24 cellular contexts compared by ENCODE assay signal in the genomic region with DNA sequence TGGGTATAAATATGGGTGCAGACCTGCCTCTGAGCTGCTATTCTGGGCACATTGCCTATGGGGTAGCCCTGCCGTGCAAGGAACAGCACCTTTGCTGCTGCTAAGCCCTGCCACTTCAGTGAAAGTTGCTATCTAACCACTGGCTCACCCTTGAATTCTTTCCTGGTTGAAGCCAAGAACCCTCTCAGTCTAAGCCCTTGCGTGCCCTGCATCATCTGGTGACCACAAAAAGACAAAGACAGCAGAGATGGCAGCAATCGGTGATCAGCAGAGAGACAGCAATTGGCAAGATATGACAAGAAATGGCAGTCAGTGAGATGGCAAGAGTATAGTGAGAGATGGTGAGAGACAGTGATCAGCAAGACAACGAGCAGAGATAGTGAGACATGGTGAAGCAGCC.
"Had no signal": no experiment of that assay in that cellular context is flagged by ENCODE, and none has a peak within 500 bp of the region (broad histone marks: within the 10 kb centered on the region; RNA-seq: fewer than 3 reads in every experiment).

No MANE protein-coding gene starts in this region.

- DNase-seq: effector memory CD4-positive, alpha-beta T cell; erythroblast; hypothalamus; immature natural killer cell; mesenchymal stem cell; midbrain; naive thymus-derived CD4-positive, alpha-beta T cell; occipital lobe; ovary; retina; stimulated activated CD4-positive, alpha-beta T cell treated with anti-CD3 and anti-CD28 coated beads, Interleukin-12 subunit alpha, Interleukin-12 subunit beta, amount 100 ng/mL, for 4 hours; stimulated activated CD4-positive, alpha-beta T cell treated with anti-CD3 and anti-CD28 coated beads, Interleukin-1b, Interleukin-23, amount 100 ng/mL, for 48 hours; stimulated activated CD4-positive, alpha-beta T cell treated with anti-CD3 and anti-CD28 coated beads, Interleukin-4, amount 100 ng/mL, for 1 hour; stimulated activated naive CD4-positive, alpha-beta T cell treated with Interleukin-2 at 50 U/mL for 16 hours; thyroid gland; trophoblast cell had no signal

- ATAC-seq: naive thymus-derived CD4-positive, alpha-beta T cell; sciatic nerve; stimulated activated effector memory CD8-positive, alpha-beta T cell treated with anti-CD3 and anti-CD28 coated beads, Interleukin-12 subunit alpha, Interleukin-12 subunit beta, amount 100 ng/mL, for 72 hours had no signal

- FAIRE-seq: endometrium, frontal cortex, keratinocyte had no signal

- H3K27ac ChIP-seq: colonic mucosa, ovary, stomach, thyroid gland had no signal

- H3K27me3 ChIP-seq: colonic mucosa, ovary, thyroid gland had no signal

- H3K4me3 ChIP-seq: colonic mucosa, ovary, smooth muscle cell, stomach, thyroid gland had no signal

- H3K36me3 ChIP-seq: colonic mucosa, ovary, stomach, thyroid gland had no signal

- H3K4me1 ChIP-seq: colonic mucosa, stomach, thyroid gland had no signal

- H3K4me2 ChIP-seq: smooth muscle cell had no signal

- H3K9me3 ChIP-seq: colonic mucosa, ovary, stomach, thyroid gland had no signal
